Comparison of ENCODE assay signal across 1 cellular context in genomic region chr2:231940795-231941194, GRCh38.
TF ChIP-seq lines count a peak whose summit lies in the region.

No MANE protein-coding gene starts in this region.

TF ChIP-seq in WTC11, 78 proteins besides CTCF, POLR2A, EP300 and RAD21 (continued from another document):
- TF ChIP-seq, protein P1, sequence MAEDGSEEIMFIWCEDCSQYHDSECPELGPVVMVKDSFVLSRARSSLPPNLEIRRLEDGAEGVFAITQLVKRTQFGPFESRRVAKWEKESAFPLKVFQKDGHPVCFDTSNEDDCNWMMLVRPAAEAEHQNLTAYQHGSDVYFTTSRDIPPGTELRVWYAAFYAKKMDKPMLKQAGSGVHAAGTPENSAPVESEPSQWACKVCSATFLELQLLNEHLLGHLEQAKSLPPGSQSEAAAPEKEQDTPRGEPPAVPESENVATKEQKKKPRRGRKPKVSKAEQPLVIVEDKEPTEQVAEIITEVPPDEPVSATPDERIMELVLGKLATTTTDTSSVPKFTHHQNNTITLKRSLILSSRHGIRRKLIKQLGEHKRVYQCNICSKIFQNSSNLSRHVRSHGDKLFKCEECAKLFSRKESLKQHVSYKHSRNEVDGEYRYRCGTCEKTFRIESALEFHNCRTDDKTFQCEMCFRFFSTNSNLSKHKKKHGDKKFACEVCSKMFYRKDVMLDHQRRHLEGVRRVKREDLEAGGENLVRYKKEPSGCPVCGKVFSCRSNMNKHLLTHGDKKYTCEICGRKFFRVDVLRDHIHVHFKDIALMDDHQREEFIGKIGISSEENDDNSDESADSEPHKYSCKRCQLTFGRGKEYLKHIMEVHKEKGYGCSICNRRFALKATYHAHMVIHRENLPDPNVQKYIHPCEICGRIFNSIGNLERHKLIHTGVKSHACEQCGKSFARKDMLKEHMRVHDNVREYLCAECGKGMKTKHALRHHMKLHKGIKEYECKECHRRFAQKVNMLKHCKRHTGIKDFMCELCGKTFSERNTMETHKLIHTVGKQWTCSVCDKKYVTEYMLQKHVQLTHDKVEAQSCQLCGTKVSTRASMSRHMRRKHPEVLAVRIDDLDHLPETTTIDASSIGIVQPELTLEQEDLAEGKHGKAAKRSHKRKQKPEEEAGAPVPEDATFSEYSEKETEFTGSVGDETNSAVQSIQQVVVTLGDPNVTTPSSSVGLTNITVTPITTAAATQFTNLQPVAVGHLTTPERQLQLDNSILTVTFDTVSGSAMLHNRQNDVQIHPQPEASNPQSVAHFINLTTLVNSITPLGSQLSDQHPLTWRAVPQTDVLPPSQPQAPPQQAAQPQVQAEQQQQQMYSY (CRISPR knock-in tag; IDR thresholded peaks at IDR 0.05) = no peak
- no peak for TF ChIP-seq ZNF512 (CRISPR knock-in tag; IDR thresholded peaks at IDR 0.05; ENCODE audit: borderline replicate concordance)
- no peak for TF ChIP-seq ETV6 (CRISPR knock-in tag; IDR thresholded peaks at IDR 0.05)
- TF ChIP-seq HMGA2 (CRISPR knock-in tag; IDR thresholded peaks at IDR 0.05) = no peak
- no peak for TF ChIP-seq ATF6 (CRISPR knock-in tag; IDR thresholded peaks at IDR 0.05)
- no peak for TF ChIP-seq SMAD4 (CRISPR knock-in tag; IDR thresholded peaks at IDR 0.05)
- no peak for TF ChIP-seq GTF2I (CRISPR knock-in tag; conservative IDR thresholded peaks at IDR 0.05)
- TF ChIP-seq, protein P2, sequence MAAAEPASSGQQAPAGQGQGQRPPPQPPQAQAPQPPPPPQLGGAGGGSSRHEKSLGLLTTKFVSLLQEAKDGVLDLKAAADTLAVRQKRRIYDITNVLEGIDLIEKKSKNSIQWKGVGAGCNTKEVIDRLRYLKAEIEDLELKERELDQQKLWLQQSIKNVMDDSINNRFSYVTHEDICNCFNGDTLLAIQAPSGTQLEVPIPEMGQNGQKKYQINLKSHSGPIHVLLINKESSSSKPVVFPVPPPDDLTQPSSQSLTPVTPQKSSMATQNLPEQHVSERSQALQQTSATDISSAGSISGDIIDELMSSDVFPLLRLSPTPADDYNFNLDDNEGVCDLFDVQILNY (CRISPR knock-in tag; IDR thresholded peaks at IDR 0.05) = no peak
- no peak for TF ChIP-seq CDX4 (CRISPR knock-in tag; IDR thresholded peaks at IDR 0.05; ENCODE audit: borderline replicate concordance)
- TF ChIP-seq ZNF425 (CRISPR knock-in tag; conservative IDR thresholded peaks at IDR 0.05) = no peak
- TF ChIP-seq SP1 (CRISPR knock-in tag; conservative IDR thresholded peaks at IDR 0.05) = no peak
- no peak for TF ChIP-seq ZBTB43 (CRISPR knock-in tag; IDR thresholded peaks at IDR 0.05)
